1 cellular context compared by ENCODE assay signal in the genomic region with DNA sequence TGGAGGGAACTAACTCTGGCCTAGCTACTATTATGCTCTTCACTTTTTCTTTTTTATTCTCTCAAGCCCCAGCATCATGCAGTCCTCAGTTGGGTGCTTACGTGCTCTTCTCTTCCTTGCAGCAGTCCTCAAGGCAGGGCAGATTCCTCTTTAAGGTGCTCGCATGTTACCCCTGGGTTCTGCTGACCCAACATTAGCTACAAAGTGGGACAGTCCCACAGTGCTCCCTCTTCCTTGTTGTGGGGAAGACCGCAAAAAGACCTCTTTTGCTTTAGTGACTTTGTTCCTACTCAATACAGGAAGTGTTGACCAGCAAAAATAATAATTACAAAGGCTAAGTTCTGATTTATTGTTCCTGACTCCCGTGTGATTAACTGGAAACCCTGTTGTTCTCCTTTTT.
TF ChIP-seq lines count a peak whose summit lies in the region.

No MANE protein-coding gene starts in this region.

TF ChIP-seq in HepG2, 621 proteins besides CTCF, POLR2A, EP300 and RAD21:
- TF ChIP-seq ZNF460 (CRISPR knock-in tag; IDR thresholded peaks at IDR 0.05; ENCODE audit: borderline replicate concordance) (no peak), KDM5A (IDR thresholded peaks at IDR 0.05; ENCODE audit: borderline replicate concordance, low read length) (no peak), YY1 (IDR thresholded peaks at IDR 0.05; ENCODE audit: insufficient read depth, insufficient replicate concordance, low read depth, low read length) (no peak), CENPX (CRISPR knock-in tag; IDR thresholded peaks at IDR 0.05) (no peak), ZMYM4 (CRISPR knock-in tag; IDR thresholded peaks at IDR 0.05) (no peak), FOXC1 (CRISPR knock-in tag; IDR thresholded peaks at IDR 0.05; ENCODE audit: borderline replicate concordance) (no peak), SRSF4 (IDR thresholded peaks at IDR 0.05; ENCODE audit: low read depth, low read length, poor library complexity, severe bottlenecking) (no peak)
- TF ChIP-seq, protein P1, sequence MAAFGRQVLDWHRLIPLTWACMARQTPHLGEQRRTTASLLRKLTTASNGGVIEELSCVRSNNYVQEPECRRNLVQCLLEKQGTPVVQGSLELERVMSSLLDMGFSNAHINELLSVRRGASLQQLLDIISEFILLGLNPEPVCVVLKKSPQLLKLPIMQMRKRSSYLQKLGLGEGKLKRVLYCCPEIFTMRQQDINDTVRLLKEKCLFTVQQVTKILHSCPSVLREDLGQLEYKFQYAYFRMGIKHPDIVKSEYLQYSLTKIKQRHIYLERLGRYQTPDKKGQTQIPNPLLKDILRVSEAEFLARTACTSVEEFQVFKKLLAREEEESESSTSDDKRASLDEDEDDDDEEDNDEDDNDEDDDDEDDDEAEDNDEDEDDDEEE (CRISPR knock-in tag; IDR thresholded peaks at IDR 0.05) = no peak
